ENCODE assay signal across 1 cellular context in the genomic region with DNA sequence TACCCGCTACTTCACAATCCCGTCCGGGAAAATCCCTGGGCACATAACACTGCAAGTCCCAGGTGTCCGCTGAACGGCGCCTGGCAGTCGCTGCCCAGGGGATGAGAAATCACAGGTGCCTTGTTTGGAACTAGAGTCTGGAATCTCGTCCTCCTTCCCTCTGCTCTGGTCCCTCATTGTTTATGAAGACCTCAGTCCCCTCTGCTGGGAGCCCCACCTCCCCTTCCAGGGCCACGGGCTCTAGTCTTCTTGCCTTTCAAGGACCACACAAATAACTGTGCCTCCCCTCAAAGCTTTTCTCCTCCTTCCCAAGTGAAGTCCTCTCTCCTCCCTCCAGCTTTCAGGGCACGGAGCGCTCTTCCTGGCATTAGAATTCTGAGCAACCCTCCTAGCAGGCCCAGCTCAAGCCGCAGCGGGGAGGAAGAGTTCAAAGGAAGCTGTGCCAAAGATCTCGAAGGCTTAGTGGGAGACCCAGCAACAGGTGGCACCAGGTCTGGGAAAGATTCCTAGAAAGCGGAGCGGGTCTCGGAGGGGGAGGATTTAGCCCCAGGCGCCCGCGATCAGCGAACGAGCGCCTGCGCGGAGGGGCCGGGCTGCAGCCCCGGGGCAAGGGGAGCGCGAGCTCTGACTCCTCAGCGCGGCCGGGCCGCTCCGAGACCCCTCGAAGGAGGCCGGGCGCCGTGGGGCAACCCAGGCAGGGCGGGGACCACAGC.
TF ChIP-seq lines count a peak whose summit lies in the region.
"Not testable (repeated sequence)": the region's sequence is repeated elsewhere in the genome, so short reads cannot be mapped to it uniquely, and the experiment has no call there.

No MANE protein-coding gene starts in this region.

TF ChIP-seq in HepG2, 621 proteins besides CTCF, POLR2A, EP300 and RAD21 (continues in another document):
- TF ChIP-seq, protein P1, sequence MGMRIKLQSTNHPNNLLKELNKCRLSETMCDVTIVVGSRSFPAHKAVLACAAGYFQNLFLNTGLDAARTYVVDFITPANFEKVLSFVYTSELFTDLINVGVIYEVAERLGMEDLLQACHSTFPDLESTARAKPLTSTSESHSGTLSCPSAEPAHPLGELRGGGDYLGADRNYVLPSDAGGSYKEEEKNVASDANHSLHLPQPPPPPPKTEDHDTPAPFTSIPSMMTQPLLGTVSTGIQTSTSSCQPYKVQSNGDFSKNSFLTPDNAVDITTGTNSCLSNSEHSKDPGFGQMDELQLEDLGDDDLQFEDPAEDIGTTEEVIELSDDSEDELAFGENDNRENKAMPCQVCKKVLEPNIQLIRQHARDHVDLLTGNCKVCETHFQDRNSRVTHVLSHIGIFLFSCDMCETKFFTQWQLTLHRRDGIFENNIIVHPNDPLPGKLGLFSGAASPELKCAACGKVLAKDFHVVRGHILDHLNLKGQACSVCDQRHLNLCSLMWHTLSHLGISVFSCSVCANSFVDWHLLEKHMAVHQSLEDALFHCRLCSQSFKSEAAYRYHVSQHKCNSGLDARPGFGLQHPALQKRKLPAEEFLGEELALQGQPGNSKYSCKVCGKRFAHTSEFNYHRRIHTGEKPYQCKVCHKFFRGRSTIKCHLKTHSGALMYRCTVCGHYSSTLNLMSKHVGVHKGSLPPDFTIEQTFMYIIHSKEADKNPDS (CRISPR knock-in tag; IDR thresholded peaks at IDR 0.05): 0 out of 2 replicates have a peak, but pooled peaks have one; percentile 37
- TF ChIP-seq KMT2A (CRISPR knock-in tag; IDR thresholded peaks at IDR 0.05) (0 out of 2 replicates have a peak, but pooled peaks have one; percentile 21), LCORL (CRISPR knock-in tag; IDR thresholded peaks at IDR 0.05) (peak; percentile 66; the same call in 1 of the 2 replicates), ZNF678 (CRISPR knock-in tag; IDR thresholded peaks at IDR 0.05) (peak; percentile 31; the same call in 1 of the 2 replicates), ZNF609 (CRISPR knock-in tag; IDR thresholded peaks at IDR 0.05; ENCODE audit: borderline replicate concordance) (peak; percentile 14; the same call in 1 of the 2 replicates), ZMAT3 (CRISPR knock-in tag; conservative IDR thresholded peaks at IDR 0.05) (peak; percentile 13; the same call in 1 of the 2 replicates), NKX3-1 (CRISPR knock-in tag; IDR thresholded peaks at IDR 0.05) (peak; percentile 57; the same call in 1 of the 2 replicates), ZNF800 (CRISPR knock-in tag; IDR thresholded peaks at IDR 0.05) (0 out of 2 replicates have a peak, but pooled peaks have one; percentile 11), ZNF597 (CRISPR knock-in tag; IDR thresholded peaks at IDR 0.05) (0 out of 2 replicates have a peak, but pooled peaks have one; percentile 8), KLF6 (CRISPR knock-in tag; IDR thresholded peaks at IDR 0.05) (peak; percentile 43; the same call in 1 of the 2 replicates), ZNF768 (CRISPR knock-in tag; IDR thresholded peaks at IDR 0.05) (peak; percentile 45; the same call in 1 of the 2 replicates), SKI (IDR thresholded peaks at IDR 0.05; ENCODE audit: partially characterized antibody) (peak; percentile 2), BCL6 (CRISPR knock-in tag; IDR thresholded peaks at IDR 0.05) (peak; percentile 99), ZNF773 (CRISPR knock-in tag; IDR thresholded peaks at IDR 0.05; ENCODE audit: borderline replicate concordance) (peak; percentile 66; the same call in 1 of the 2 replicates), HOXD1 (CRISPR knock-in tag; IDR thresholded peaks at IDR 0.05) (peak; percentile 25; the same call in 1 of the 2 replicates), ZNF143 (CRISPR knock-in tag; IDR thresholded peaks at IDR 0.05) (peak; percentile 7; the same call in 1 of the 2 replicates), KDM5B (CRISPR knock-in tag; IDR thresholded peaks at IDR 0.05; ENCODE audit: borderline replicate concordance) (0 out of 2 replicates have a peak, but pooled peaks have one; percentile 2), ZSCAN30 (CRISPR knock-in tag; IDR thresholded peaks at IDR 0.05) (0 out of 2 replicates have a peak, but pooled peaks have one; percentile 41), MTF2 (CRISPR knock-in tag; IDR thresholded peaks at IDR 0.05; ENCODE audit: borderline replicate concordance) (0 out of 2 replicates have a peak, but pooled peaks have one; percentile 70), ZNF350 (CRISPR knock-in tag; IDR thresholded peaks at IDR 0.05; ENCODE audit: borderline replicate concordance, low read depth) (0 out of 2 replicates have a peak, but pooled peaks have one; percentile 46), TMF1 (CRISPR knock-in tag; IDR thresholded peaks at IDR 0.05; ENCODE audit: low read depth) (0 out of 2 replicates have a peak, but pooled peaks have one; percentile 70), FOXO4 (CRISPR knock-in tag; conservative IDR thresholded peaks at IDR 0.05) (peak; percentile 98; the same call in 1 of the 2 replicates), ZNF263 (CRISPR knock-in tag; IDR thresholded peaks at IDR 0.05) (peak; percentile 41; the same call in 1 of the 2 replicates)
- not testable (repeated sequence) for TF ChIP-seq LCORL (IDR thresholded peaks at IDR 0.05)
- TF ChIP-seq, protein P2, sequence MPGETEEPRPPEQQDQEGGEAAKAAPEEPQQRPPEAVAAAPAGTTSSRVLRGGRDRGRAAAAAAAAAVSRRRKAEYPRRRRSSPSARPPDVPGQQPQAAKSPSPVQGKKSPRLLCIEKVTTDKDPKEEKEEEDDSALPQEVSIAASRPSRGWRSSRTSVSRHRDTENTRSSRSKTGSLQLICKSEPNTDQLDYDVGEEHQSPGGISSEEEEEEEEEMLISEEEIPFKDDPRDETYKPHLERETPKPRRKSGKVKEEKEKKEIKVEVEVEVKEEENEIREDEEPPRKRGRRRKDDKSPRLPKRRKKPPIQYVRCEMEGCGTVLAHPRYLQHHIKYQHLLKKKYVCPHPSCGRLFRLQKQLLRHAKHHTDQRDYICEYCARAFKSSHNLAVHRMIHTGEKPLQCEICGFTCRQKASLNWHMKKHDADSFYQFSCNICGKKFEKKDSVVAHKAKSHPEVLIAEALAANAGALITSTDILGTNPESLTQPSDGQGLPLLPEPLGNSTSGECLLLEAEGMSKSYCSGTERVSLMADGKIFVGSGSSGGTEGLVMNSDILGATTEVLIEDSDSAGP (CRISPR knock-in tag; IDR thresholded peaks at IDR 0.05; ENCODE audit: borderline replicate concordance): peak; percentile 21; the same call in 1 of the 2 replicates
- TF ChIP-seq, protein P3, sequence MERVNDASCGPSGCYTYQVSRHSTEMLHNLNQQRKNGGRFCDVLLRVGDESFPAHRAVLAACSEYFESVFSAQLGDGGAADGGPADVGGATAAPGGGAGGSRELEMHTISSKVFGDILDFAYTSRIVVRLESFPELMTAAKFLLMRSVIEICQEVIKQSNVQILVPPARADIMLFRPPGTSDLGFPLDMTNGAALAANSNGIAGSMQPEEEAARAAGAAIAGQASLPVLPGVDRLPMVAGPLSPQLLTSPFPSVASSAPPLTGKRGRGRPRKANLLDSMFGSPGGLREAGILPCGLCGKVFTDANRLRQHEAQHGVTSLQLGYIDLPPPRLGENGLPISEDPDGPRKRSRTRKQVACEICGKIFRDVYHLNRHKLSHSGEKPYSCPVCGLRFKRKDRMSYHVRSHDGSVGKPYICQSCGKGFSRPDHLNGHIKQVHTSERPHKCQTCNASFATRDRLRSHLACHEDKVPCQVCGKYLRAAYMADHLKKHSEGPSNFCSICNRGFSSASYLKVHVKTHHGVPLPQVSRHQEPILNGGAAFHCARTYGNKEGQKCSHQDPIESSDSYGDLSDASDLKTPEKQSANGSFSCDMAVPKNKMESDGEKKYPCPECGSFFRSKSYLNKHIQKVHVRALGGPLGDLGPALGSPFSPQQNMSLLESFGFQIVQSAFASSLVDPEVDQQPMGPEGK (CRISPR knock-in tag; IDR thresholded peaks at IDR 0.05): peak; percentile 21; the same call in 1 of the 2 replicates
- TF ChIP-seq, protein P4, sequence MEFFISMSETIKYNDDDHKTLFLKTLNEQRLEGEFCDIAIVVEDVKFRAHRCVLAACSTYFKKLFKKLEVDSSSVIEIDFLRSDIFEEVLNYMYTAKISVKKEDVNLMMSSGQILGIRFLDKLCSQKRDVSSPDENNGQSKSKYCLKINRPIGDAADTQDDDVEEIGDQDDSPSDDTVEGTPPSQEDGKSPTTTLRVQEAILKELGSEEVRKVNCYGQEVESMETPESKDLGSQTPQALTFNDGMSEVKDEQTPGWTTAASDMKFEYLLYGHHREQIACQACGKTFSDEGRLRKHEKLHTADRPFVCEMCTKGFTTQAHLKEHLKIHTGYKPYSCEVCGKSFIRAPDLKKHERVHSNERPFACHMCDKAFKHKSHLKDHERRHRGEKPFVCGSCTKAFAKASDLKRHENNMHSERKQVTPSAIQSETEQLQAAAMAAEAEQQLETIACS (CRISPR knock-in tag; IDR thresholded peaks at IDR 0.05): 0 out of 2 replicates have a peak, but pooled peaks have one; percentile 26
- TF ChIP-seq, protein P5, sequence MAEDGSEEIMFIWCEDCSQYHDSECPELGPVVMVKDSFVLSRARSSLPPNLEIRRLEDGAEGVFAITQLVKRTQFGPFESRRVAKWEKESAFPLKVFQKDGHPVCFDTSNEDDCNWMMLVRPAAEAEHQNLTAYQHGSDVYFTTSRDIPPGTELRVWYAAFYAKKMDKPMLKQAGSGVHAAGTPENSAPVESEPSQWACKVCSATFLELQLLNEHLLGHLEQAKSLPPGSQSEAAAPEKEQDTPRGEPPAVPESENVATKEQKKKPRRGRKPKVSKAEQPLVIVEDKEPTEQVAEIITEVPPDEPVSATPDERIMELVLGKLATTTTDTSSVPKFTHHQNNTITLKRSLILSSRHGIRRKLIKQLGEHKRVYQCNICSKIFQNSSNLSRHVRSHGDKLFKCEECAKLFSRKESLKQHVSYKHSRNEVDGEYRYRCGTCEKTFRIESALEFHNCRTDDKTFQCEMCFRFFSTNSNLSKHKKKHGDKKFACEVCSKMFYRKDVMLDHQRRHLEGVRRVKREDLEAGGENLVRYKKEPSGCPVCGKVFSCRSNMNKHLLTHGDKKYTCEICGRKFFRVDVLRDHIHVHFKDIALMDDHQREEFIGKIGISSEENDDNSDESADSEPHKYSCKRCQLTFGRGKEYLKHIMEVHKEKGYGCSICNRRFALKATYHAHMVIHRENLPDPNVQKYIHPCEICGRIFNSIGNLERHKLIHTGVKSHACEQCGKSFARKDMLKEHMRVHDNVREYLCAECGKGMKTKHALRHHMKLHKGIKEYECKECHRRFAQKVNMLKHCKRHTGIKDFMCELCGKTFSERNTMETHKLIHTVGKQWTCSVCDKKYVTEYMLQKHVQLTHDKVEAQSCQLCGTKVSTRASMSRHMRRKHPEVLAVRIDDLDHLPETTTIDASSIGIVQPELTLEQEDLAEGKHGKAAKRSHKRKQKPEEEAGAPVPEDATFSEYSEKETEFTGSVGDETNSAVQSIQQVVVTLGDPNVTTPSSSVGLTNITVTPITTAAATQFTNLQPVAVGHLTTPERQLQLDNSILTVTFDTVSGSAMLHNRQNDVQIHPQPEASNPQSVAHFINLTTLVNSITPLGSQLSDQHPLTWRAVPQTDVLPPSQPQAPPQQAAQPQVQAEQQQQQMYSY (CRISPR knock-in tag; IDR thresholded peaks at IDR 0.05): 0 out of 2 replicates have a peak, but pooled peaks have one; percentile 24
